In the genomic region with DNA sequence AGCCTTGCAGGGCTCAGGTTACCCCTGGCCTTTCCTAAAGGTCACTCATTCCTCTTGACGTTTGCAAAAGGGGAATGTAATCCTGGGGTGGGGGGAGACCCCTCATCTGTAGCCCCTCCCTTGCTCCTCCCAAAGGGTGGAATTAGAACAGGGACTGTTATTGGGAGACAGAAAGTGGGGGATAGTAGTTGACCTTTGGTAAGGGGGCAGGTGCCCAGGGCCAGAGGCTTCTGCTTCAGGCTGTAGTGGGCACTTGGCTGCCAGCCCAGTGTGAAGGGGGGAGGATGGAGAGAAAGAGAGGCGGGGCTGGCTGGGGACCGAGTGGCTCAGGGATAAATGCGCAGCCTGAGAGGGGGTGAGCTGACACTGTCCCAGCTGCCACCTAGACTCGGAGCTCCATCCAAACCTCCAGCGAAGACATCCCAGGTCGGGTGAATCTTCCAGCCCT, we compare ENCODE assay signal across 8 cellular contexts. TPM values are rescaled to one million over a fixed set of nuclear protein-coding genes. Genes with fewer than 3 reads are reported as not detected.
A peak's percentile ranks its signal among the peaks of the same experiment; 100 is the strongest.
DNase-seq lines count a peak whose midpoint lies in the region; ATAC-seq, FAIRE-seq and TF ChIP-seq lines count a peak whose summit lies in the region.

A gene (plus strand): TSS at position 363 of the 448 bp plus-strand sequence. CDS start 711 bp downstream, outside the sequence.

- POLR2A ChIA-PET in activated naive CD8-positive, alpha-beta T cell treated with anti-CD3 and anti-CD28 coated beads, Interleukin-2, amount 10 ng/mL, durations not matched to agents 7 days and 5 days (lab: Charles Lee) = interaction anchor here (0.6 to 17.2 kb wide), 7 partner anchors 11 to 111 kb away, joined by 3 to 441 read pairs (median 4); a partner anchor contains a TSS

- peak within 1 kb of the TSS; percentile 86 for H3K9ac ChIP-seq in HUES6 (ENCODE audit: low read length)
- peak within 1 kb of the TSS in 4 of 5 donors; percentile 75 to 82 (median 82) for H3K9ac ChIP-seq in subcutaneous abdominal adipose tissue (ENCODE audit: low read length in 5 of 5)

- DNase-seq in BE2C (peak; percentile 59), NK-92 (lab: John Stamatoyannopoulos, UW; ENCODE audit: unreplicated experiment) (no peak), GM19239 (ENCODE audit: insufficient read length, low spot score) (no peak)
- DNase-seq in activated naive CD8-positive, alpha-beta T cell treated with anti-CD3 and anti-CD28 coated beads, Interleukin-2, amount 10 ng/mL, durations not matched to agents 7 days and 5 days = no peak

- H3K36me3 Mint-ChIP-seq in activated naive CD8-positive, alpha-beta T cell treated with anti-CD3 and anti-CD28 coated beads, Interleukin-2, amount 10 ng/mL, durations not matched to agents 7 days and 5 days = peaks cover 21% of the 10 kb centered on the region

- H3K9me3 Mint-ChIP-seq in activated naive CD8-positive, alpha-beta T cell treated with anti-CD3 and anti-CD28 coated beads, Interleukin-2, amount 10 ng/mL, durations not matched to agents 7 days and 5 days = no peaks in the 10 kb centered on the region

- H3K27me3 ChIP-seq in BE2C = no peaks in the 10 kb centered on the region
- H3K27me3 ChIP-seq in HUES6 (ENCODE audit: control insufficient read depth, insufficient read depth, low read length) = no peaks in the 10 kb centered on the region
- H3K27me3 ChIP-seq in subcutaneous abdominal adipose tissue (ENCODE audit: control insufficient read depth in 5 of 5, insufficient read depth in 4 of 5, low read length in 5 of 5) = no peaks in the 10 kb centered on the region

- no peak for FAIRE-seq in GM19239 (lab: Jason Lieb, UNC)

- peak within 1 kb of the TSS; percentile 86 for H3K4me3 Mint-ChIP-seq in activated naive CD8-positive, alpha-beta T cell treated with anti-CD3 and anti-CD28 coated beads, Interleukin-2, amount 10 ng/mL, durations not matched to agents 7 days and 5 days

- H3K27ac ChIP-seq in HUES6 (ENCODE audit: low read depth, low read length) (peak within 1 kb of the TSS; percentile 99), subcutaneous abdominal adipose tissue (ENCODE audit: low read depth, low read length) (peak within 1 kb of the TSS; percentile 96)

- H3K4me1 ChIP-seq in BE2C = peaks cover 4% of the 10 kb centered on the region; the same call in 1 of the 2 replicates
- H3K4me1 ChIP-seq in HUES6 (ENCODE audit: control insufficient read depth, insufficient read depth, low read length) = peaks cover 41% of the 10 kb centered on the region
- peaks cover 5 to 47% (median 37%) of the 10 kb centered on the region in 5 donors for H3K4me1 ChIP-seq in subcutaneous abdominal adipose tissue (ENCODE audit: control insufficient read depth in 5 of 5, insufficient read depth in 5 of 5, low read length in 5 of 5)

- ATAC-seq in activated naive CD8-positive, alpha-beta T cell treated with anti-CD3 and anti-CD28 coated beads, Interleukin-2, amount 10 ng/mL, durations not matched to agents 7 days and 5 days (ENCODE audit: low read depth) = no peak
- ATAC-seq in HG02642 (IDR thresholded peaks at IDR 0.05; ENCODE audit: poor library complexity, unreplicated experiment) = no peak

- H3K9me3 ChIP-seq in BE2C = no peaks in the 10 kb centered on the region
- no peaks in the 10 kb centered on the region for H3K9me3 ChIP-seq in HUES6 (ENCODE audit: control insufficient read depth, insufficient read depth, low read depth, low read length)
- H3K9me3 ChIP-seq in iPS-18c (ENCODE audit: control insufficient read depth, insufficient read depth, low read length) = no peaks in the 10 kb centered on the region
- no peaks in the 10 kb centered on the region for H3K9me3 ChIP-seq in subcutaneous abdominal adipose tissue (ENCODE audit: control insufficient read depth in 5 of 5, low read length in 5 of 5)

- peaks cover 10% of the 10 kb centered on the region for H3K36me3 ChIP-seq in BE2C
- peaks cover 21% of the 10 kb centered on the region for H3K36me3 ChIP-seq in HUES6 (ENCODE audit: control insufficient read depth, insufficient read depth, low read length)
- peaks cover 0 to 10% (median 7%) of the 10 kb centered on the region in 5 donors for H3K36me3 ChIP-seq in subcutaneous abdominal adipose tissue (ENCODE audit: control insufficient read depth in 5 of 5, insufficient read depth in 5 of 5, low read length in 5 of 5)

- no peak for TF ChIP-seq CTCF in BE2C (IDR thresholded peaks at IDR 0.05; ENCODE audit: low read depth, low read length)

- H3K27me3 Mint-ChIP-seq in activated naive CD8-positive, alpha-beta T cell treated with anti-CD3 and anti-CD28 coated beads, Interleukin-2, amount 10 ng/mL, durations not matched to agents 7 days and 5 days = no peaks in the 10 kb centered on the region

- H3K27ac Mint-ChIP-seq in activated naive CD8-positive, alpha-beta T cell treated with anti-CD3 and anti-CD28 coated beads, Interleukin-2, amount 10 ng/mL, durations not matched to agents 7 days and 5 days = peak within 1 kb of the TSS; percentile 92

- H3K4me1 Mint-ChIP-seq in activated naive CD8-positive, alpha-beta T cell treated with anti-CD3 and anti-CD28 coated beads, Interleukin-2, amount 10 ng/mL, durations not matched to agents 7 days and 5 days = peaks cover 15% of the 10 kb centered on the region

- H3K4me3 ChIP-seq in BE2C (ENCODE audit: low read depth, low read length) = peak within 1 kb of the TSS; percentile 56
- H3K4me3 ChIP-seq in HUES6 (ENCODE audit: low read depth, low read length) = peak within 1 kb of the TSS; percentile 65
- peak within 1 kb of the TSS; percentile 71 for H3K4me3 ChIP-seq in iPS-18c (ENCODE audit: insufficient read depth, low read depth, low read length)
- H3K4me3 ChIP-seq in subcutaneous abdominal adipose tissue (ENCODE audit: low read depth in 1 of 5, low read length in 5 of 5) = peak within 1 kb of the TSS in 4 of 5 donors; percentile 30 to 58 (median 49)

RNA-seq across cellular contexts. Expression of the gene that starts here (rescaled TPM):
- 119 TPM for polyA plus RNA-seq in BE2C (2012; ENCODE audit: insufficient read depth, insufficient read length, low read depth)
- total RNA-seq in activated naive CD8-positive, alpha-beta T cell treated with anti-CD3 and anti-CD28 coated beads, Interleukin-2, amount 10 ng/mL, durations not matched to agents 7 days and 5 days = 10 to 100 TPM; 31.4 to 32.9 TPM
